Comparison of ENCODE assay signal across 8 cellular contexts in genomic region chrX:1483843-1484637, GRCh38. TPM values are rescaled to one million over a fixed set of nuclear protein-coding genes. Genes with fewer than 3 reads are reported as not detected.
DNase-seq lines count a peak whose midpoint lies in the region; ATAC-seq and TF ChIP-seq lines count a peak whose summit lies in the region.

No MANE protein-coding gene starts in this region.

- peaks cover 62% of the 10 kb centered on the region for H3K36me3 Mint-ChIP-seq in CD8-positive, alpha-beta T cell
- H3K36me3 Mint-ChIP-seq in activated naive CD8-positive, alpha-beta T cell, result peaks cover 14% of the 10 kb centered on the region

- CTCF ChIA-PET in CD8-positive, alpha-beta T cell (lab: Charles Lee), result no interaction called here

- H3K4me3 Mint-ChIP-seq in CD8-positive, alpha-beta T cell, result no peak overlapping the region
- H3K4me3 Mint-ChIP-seq in activated naive CD8-positive, alpha-beta T cell, result no peak overlapping the region

- intact Hi-C loops in CD8-positive, alpha-beta T cell (cut with DNase I, micrococcal nuclease), result loop anchor here in 1 of 2 experiments (5.0 kb wide), 1 partner anchor 53 kb away; the partner anchor contains the start of gene P2RY8

- no peak for ATAC-seq in CD8-positive, alpha-beta T cell
- ATAC-seq in GM19397 (IDR thresholded peaks at IDR 0.05; ENCODE audit: unreplicated experiment) (peak; percentile 39), HG03103 (IDR thresholded peaks at IDR 0.05; ENCODE audit: low read depth, unreplicated experiment) (peak; percentile 52)

- H3K27ac Mint-ChIP-seq in CD8-positive, alpha-beta T cell, result peak overlapping the region; percentile 75
- H3K27ac Mint-ChIP-seq in activated naive CD8-positive, alpha-beta T cell, result peak overlapping the region; percentile 79

- H3K27me3 ChIP-seq in CD8-positive, alpha-beta T cell (ENCODE audit: insufficient read depth, low read length), result no peaks in the 10 kb centered on the region

- no peaks in the 10 kb centered on the region for H3K27me3 Mint-ChIP-seq in CD8-positive, alpha-beta T cell (ENCODE audit: low read depth)
- H3K27me3 Mint-ChIP-seq in activated naive CD8-positive, alpha-beta T cell, result no peaks in the 10 kb centered on the region

- H3K27ac ChIP-seq in CD8-positive, alpha-beta T cell (ENCODE audit: low read depth, low read length), result peak overlapping the region; percentile 5

- peaks cover 45% of the 10 kb centered on the region for H3K4me1 Mint-ChIP-seq in CD8-positive, alpha-beta T cell (ENCODE audit: low read depth)
- H3K4me1 Mint-ChIP-seq in activated naive CD8-positive, alpha-beta T cell (ENCODE audit: low read depth), result peaks cover 50% of the 10 kb centered on the region

- POLR2A ChIA-PET in CD8-positive, alpha-beta T cell (lab: Charles Lee), result no interaction called here

- peaks cover 45% of the 10 kb centered on the region for H3K4me1 ChIP-seq in CD8-positive, alpha-beta T cell (ENCODE audit: insufficient read depth, low read length)

- no peak overlapping the region for H3K4me3 ChIP-seq in CD8-positive, alpha-beta T cell (ENCODE audit: low read depth, low read length)

- H3K9me3 Mint-ChIP-seq in CD8-positive, alpha-beta T cell, result peaks cover 7% of the 10 kb centered on the region
- peaks cover 5% of the 10 kb centered on the region for H3K9me3 Mint-ChIP-seq in activated naive CD8-positive, alpha-beta T cell (ENCODE audit: low read depth)

- DNase-seq in CD8-positive, alpha-beta T cell, result peak in 2 of 7 experiments; percentile 19 to 47
- DNase-seq in MV-4-11 (lab: John Stamatoyannopoulos, UW), result no peak
- DNase-seq in NCI-H2081 treated with DMSO at 0.1 percent for 48 hours (lab: John Stamatoyannopoulos, UW), result no peak
- DNase-seq in EL, result no peak
- no peak for DNase-seq in T1000 (lab: John Stamatoyannopoulos, UW)

- H3K36me3 ChIP-seq in CD8-positive, alpha-beta T cell (ENCODE audit: insufficient read depth, low read length), result peaks cover 36% of the 10 kb centered on the region

- H3K9me3 ChIP-seq in CD8-positive, alpha-beta T cell (ENCODE audit: low read length), result no peaks in the 10 kb centered on the region

- TF ChIP-seq CTCF in CD8-positive, alpha-beta T cell (IDR thresholded peaks at IDR 0.05), result no peak

RNA-seq across cellular contexts. Expression of gene ASMTL, which starts 31.3 kb away (rescaled TPM):
- 10 to 100 TPM; 55.4 to 66.8 TPM for total RNA-seq in CD8-positive, alpha-beta T cell

RNA-seq across cellular contexts. Expression of gene P2RY8, which starts 52.9 kb away (rescaled TPM):
- 100 to 1,000 TPM; 196 to 197 TPM for total RNA-seq in CD8-positive, alpha-beta T cell
